In genomic region chr19:35899547-35900214, GRCh38 we compare ENCODE assay signal across 8 cellular contexts. TPM values are rescaled to one million over a fixed set of nuclear protein-coding genes. Genes with fewer than 3 reads are reported as not detected.
A peak's percentile ranks its signal among the peaks of the same experiment; 100 is the strongest.
DNase-seq lines count a peak whose midpoint lies in the region; ATAC-seq and TF ChIP-seq lines count a peak whose summit lies in the region.

No MANE protein-coding gene starts in this region.

- peak overlapping the region; percentile 62 for H3K9ac ChIP-seq in iPS-18a (ENCODE audit: low read length)

- no peaks in the 10 kb centered on the region for H3K9me3 Mint-ChIP-seq in MCF 10A (ENCODE audit: unreplicated experiment)

- peak overlapping the region; percentile 90 for H3K27ac Mint-ChIP-seq in MCF 10A (ENCODE audit: low read depth, unreplicated experiment)

- H3K4me3 ChIP-seq in GM12864 (ENCODE audit: low read depth, low read length) (peak overlapping the region; percentile 93), iPS-18a (ENCODE audit: low read length) (peak overlapping the region; percentile 85), skeletal muscle cell (ENCODE audit: low read depth, low read length) (peak overlapping the region; percentile 78)

- intact Hi-C loops in MCF 10A (cut with micrococcal nuclease): loop anchor here (2.0 kb wide), 1 partner anchor 31 kb away; no protein-coding TSS in a partner anchor

- H3K27ac ChIP-seq in VCaP (peak overlapping the region; percentile 91), iPS-18a (ENCODE audit: low read length) (no peak overlapping the region)

- peak; percentile 49 for ATAC-seq in HG02852 (IDR thresholded peaks at IDR 0.05; ENCODE audit: unreplicated experiment)
- ATAC-seq in HG03025 (IDR thresholded peaks at IDR 0.05; ENCODE audit: low FRiP score, unreplicated experiment): no peak

- H3K36me3 ChIP-seq in iPS-18a (ENCODE audit: control insufficient read depth, low read depth, low read length): peaks cover 13% of the 10 kb centered on the region

- H3K4me1 ChIP-seq in iPS-18a (ENCODE audit: control insufficient read depth, low read depth, low read length): no peaks in the 10 kb centered on the region

- no peaks in the 10 kb centered on the region for H3K27me3 Mint-ChIP-seq in MCF 10A (ENCODE audit: insufficient read depth, unreplicated experiment)

- peaks cover 13% of the 10 kb centered on the region for H3K27me3 ChIP-seq in iPS-18a (ENCODE audit: control insufficient read depth, insufficient read depth, low read length)

- BruUV-seq in MCF 10A (replicated peaks; lab: Mats Ljungman, UMichigan): no TSS peak

- TF ChIP-seq CTCF in GM12864 (IDR thresholded peaks at IDR 0.05; ENCODE audit: low read depth, low read length, missing control alignments): no peak
- no peak for TF ChIP-seq CTCF in VCaP (conservative IDR thresholded peaks at IDR 0.05)
- no peak for TF ChIP-seq CTCF in MCF 10A (IDR thresholded peaks at IDR 0.05; ENCODE audit: unreplicated experiment)

- H3K4me3 Mint-ChIP-seq in MCF 10A (ENCODE audit: unreplicated experiment): peak overlapping the region; percentile 90

- DNase-seq in GM12864 (ENCODE audit: low read depth): peak; percentile 78
- peak; percentile 54 for DNase-seq in NCI-H2107 (lab: John Stamatoyannopoulos, UW)
- peak; percentile 87 for DNase-seq in MCF 10A (ENCODE audit: unreplicated experiment)
- DNase-seq in skeletal muscle cell (ENCODE audit: low read depth): peak; percentile 36

- CTCF ChIA-PET in MCF 10A (lab: Yijun Ruan, JAX): no interaction called here

- peaks cover 14% of the 10 kb centered on the region for H3K36me3 Mint-ChIP-seq in MCF 10A (ENCODE audit: insufficient read depth, unreplicated experiment)

- peaks cover 16% of the 10 kb centered on the region for H3K4me1 Mint-ChIP-seq in MCF 10A (ENCODE audit: insufficient read depth, unreplicated experiment)

- H3K9me3 ChIP-seq in iPS-18a (ENCODE audit: control insufficient read depth, low read depth, low read length): no peaks in the 10 kb centered on the region

- POLR2A ChIA-PET in MCF 10A (lab: Yijun Ruan, JAX): interaction anchor here (0.7 to 1.6 kb wide), 3 partner anchors 31 to 215 kb away, joined by 3 to 6 read pairs (median 5); partner anchors contain the start of genes POLR2I and TBCB

RNA-seq across cellular contexts. Expression of gene NFKBID, which starts 0.7 kb away (rescaled TPM):
- total RNA-seq in MCF 10A (2022): 6.4 and 8.4 TPM in 2 replicates

RNA-seq across cellular contexts. Expression of gene HCST, which starts 2.6 kb away (rescaled TPM):
- total RNA-seq in MCF 10A (2022): not detected in 2 replicates

RNA-seq across cellular contexts. Expression of gene TYROBP, which starts 8.4 kb away (rescaled TPM):
- not detected in 2 replicates for total RNA-seq in MCF 10A (2022)

RNA-seq across cellular contexts. Expression of gene APLP1, which starts 31.3 kb away (rescaled TPM):
- 1.3 and 2.4 TPM in 2 replicates for total RNA-seq in MCF 10A (2022)

RNA-seq across cellular contexts. Expression of gene LRFN3, which starts 36.5 kb away (rescaled TPM):
- 7.4 and 10.1 TPM in 2 replicates for total RNA-seq in MCF 10A (2022)

Comparison
In these comparisons a context has a peak if more than half of its experiments do, and no peak if none do; other contexts are left out.
1. DNase-seq: peak in every context shown above with its lines; median percentile 87 in MCF 10A; 78 in GM12864; 54 in NCI-H2107; 36 in skeletal muscle cell.